Comparison of ENCODE assay signal across 15 cellular contexts in genomic region chr19:49213791-49214190, GRCh38. TPM values are rescaled to one million over a fixed set of nuclear protein-coding genes. Genes with fewer than 3 reads are reported as not detected.
DNase-seq lines count a peak whose midpoint lies in the region; ATAC-seq and TF ChIP-seq lines count a peak whose summit lies in the region.
"Had no signal": no experiment of that assay in that cellular context is flagged by ENCODE, and none has a peak within 500 bp of the region (broad histone marks: within the 10 kb centered on the region; RNA-seq: fewer than 3 reads in every experiment).

No MANE protein-coding gene starts in this region.

- peaks cover 3% of the 10 kb centered on the region for H3K27me3 Mint-ChIP-seq in mesothelial cell of epicardium (ENCODE audit: low read depth)
- H3K27me3 Mint-ChIP-seq: activated naive CD8-positive, alpha-beta T cell treated with anti-CD3 and anti-CD28 coated beads, Interleukin-2, amount 10 ng/mL, durations not matched to agents 7 days and 5 days had no signal

- H3K27ac ChIP-seq in HEK293 (ENCODE audit: extremely low read depth, low read depth, low read length) = no peak overlapping the region
- H3K27ac ChIP-seq in WERI-Rb-1 = no peak overlapping the region
- H3K27ac ChIP-seq in body of pancreas = no peak overlapping the region

- no peak overlapping the region for H3K27ac Mint-ChIP-seq in mesothelial cell of epicardium
- H3K27ac Mint-ChIP-seq: activated naive CD8-positive, alpha-beta T cell treated with anti-CD3 and anti-CD28 coated beads, Interleukin-2, amount 10 ng/mL, durations not matched to agents 7 days and 5 days had no signal

- POLR2A ChIA-PET in HEK293 (lab: Yijun Ruan, JAX) = no interaction called here

- H3K36me3 Mint-ChIP-seq in mesothelial cell of epicardium = peaks cover 9% of the 10 kb centered on the region
- H3K36me3 Mint-ChIP-seq: activated naive CD8-positive, alpha-beta T cell treated with anti-CD3 and anti-CD28 coated beads, Interleukin-2, amount 10 ng/mL, durations not matched to agents 7 days and 5 days had no signal

- intact Hi-C loops in body of pancreas (cut with DNase I) = no loop called here

- H3K9me3 Mint-ChIP-seq in mesothelial cell of epicardium = no peaks in the 10 kb centered on the region
- H3K9me3 Mint-ChIP-seq: activated naive CD8-positive, alpha-beta T cell treated with anti-CD3 and anti-CD28 coated beads, Interleukin-2, amount 10 ng/mL, durations not matched to agents 7 days and 5 days had no signal

- CTCF ChIA-PET in HEK293 (lab: Yijun Ruan, JAX) = interaction anchor here (0.6 to 10.4 kb wide), 13 partner anchors 11 to 216 kb away, joined by 3 to 113 read pairs (median 4); no protein-coding TSS in a partner anchor

- H3K27me3 ChIP-seq in GM06990 (replicated peaks; ENCODE audit: control insufficient read depth, insufficient read depth, low read length) (peaks cover 2% of the 10 kb centered on the region; the same call in 1 of the 2 replicates), WERI-Rb-1 (ENCODE audit: insufficient read depth, low read depth, severe bottlenecking) (no peaks in the 10 kb centered on the region), body of pancreas (no peaks in the 10 kb centered on the region)

- H3K4me3 Mint-ChIP-seq in mesothelial cell of epicardium = no peak overlapping the region
- H3K4me3 Mint-ChIP-seq: activated naive CD8-positive, alpha-beta T cell treated with anti-CD3 and anti-CD28 coated beads, Interleukin-2, amount 10 ng/mL, durations not matched to agents 7 days and 5 days had no signal

- TF ChIP-seq POLR2A in body of pancreas (IDR thresholded peaks at IDR 0.05) = no peak

- WGBS in body of pancreas, 2 donors = 86% methylated on average over 13 of the region's 13 CpGs

- TF ChIP-seq CTCF in GM06990 (IDR thresholded peaks at IDR 0.05; ENCODE audit: insufficient read depth, low read length, poor library complexity, severe bottlenecking) = peak; percentile 13
- TF ChIP-seq CTCF in HEK293 (tag by site-specific recombination; IDR thresholded peaks at IDR 0.05) = 0 out of 2 replicates have a peak, but pooled peaks have one; percentile 24
- 0 out of 2 replicates have a peak, but pooled peaks have one; percentile 23 for TF ChIP-seq CTCF in WERI-Rb-1 (IDR thresholded peaks at IDR 0.05; ENCODE audit: low read depth, low read length)
- peak; percentile 28 for TF ChIP-seq CTCF in mesothelial cell of epicardium (IDR thresholded peaks at IDR 0.05; ENCODE audit: unreplicated experiment)
- no peak for TF ChIP-seq CTCF in body of pancreas (IDR thresholded peaks at IDR 0.05)

- ATAC-seq in GM18861 (IDR thresholded peaks at IDR 0.05; ENCODE audit: unreplicated experiment) (no peak), GM21526 (IDR thresholded peaks at IDR 0.05; ENCODE audit: low FRiP score, unreplicated experiment) (no peak), body of pancreas (no peak)
- ATAC-seq: GM12878 had no signal

- H3K36me3 ChIP-seq in GM06990 (ENCODE audit: control insufficient read depth, insufficient read depth, low read length) (no peaks in the 10 kb centered on the region), HEK293 (ENCODE audit: control insufficient read depth in 2 of 2, insufficient read depth in 1 of 2, low read length in 2 of 2) (peaks cover 0 to 6% of the 10 kb centered on the region in 2 experiments; a peak in 2 of 3 replicates), WERI-Rb-1 (no peaks in the 10 kb centered on the region), body of pancreas (replicated peaks in 1 of 2; ENCODE audit: insufficient read depth in 1 of 2, low read depth in 2 of 2) (no peaks in the 10 kb centered on the region)

- H3K4me1 ChIP-seq in HEK293 (ENCODE audit: control insufficient read depth, insufficient read depth, low read length) (0 out of 2 replicates have a peak, but pooled peaks cover 6% of the 10 kb centered on the region), body of pancreas (peaks cover 18% of the 10 kb centered on the region)

- H3K4me3 ChIP-seq in GM06990 (replicated peaks; ENCODE audit: low read depth, low read length) = no peak overlapping the region
- H3K4me3 ChIP-seq in HEK293 (ENCODE audit: low read depth, low read length) = no peak overlapping the region
- no peak overlapping the region for H3K4me3 ChIP-seq in WERI-Rb-1 (ENCODE audit: low read depth, low read length)
- H3K4me3 ChIP-seq in body of pancreas = no peak overlapping the region
- H3K4me3 ChIP-seq: GM12878 had no signal

- H3K9me3 ChIP-seq in HEK293 (ENCODE audit: control insufficient read depth, insufficient read depth, low read depth, low read length) (no peaks in the 10 kb centered on the region), WERI-Rb-1 (ENCODE audit: severe bottlenecking) (no peaks in the 10 kb centered on the region), body of pancreas (no peaks in the 10 kb centered on the region)

- H3K4me1 Mint-ChIP-seq in mesothelial cell of epicardium = peaks cover 4% of the 10 kb centered on the region

- no peak for DNase-seq in GM06990 (ENCODE audit: extremely low read depth, insufficient read length)
- DNase-seq in WERI-Rb-1 = no peak
- DNase-seq in mesothelial cell of epicardium (ENCODE audit: low spot score in 2 of 2, unreplicated experiment in 2 of 2) = no peak
- no peak for DNase-seq in body of pancreas
- DNase-seq: activated CD8-positive, alpha-beta memory T cell treated with anti-CD3 and anti-CD28 coated beads, Interleukin-2, amount 50 U/mL, for 48 hours; activated naive CD8-positive, alpha-beta T cell treated with anti-CD3 and anti-CD28 coated beads, Interleukin-2, amount 10 ng/mL, durations not matched to agents 7 days and 5 days; hypothalamus; KG1; NCI-H187 treated with DMSO at 0.1 percent for 48 hours; NCI-H774; SIG-M5 had no signal

TF ChIP-seq in HEK293, 187 proteins besides CTCF, POLR2A, EP300 and RAD21 (continues in another document):
- no peak for TF ChIP-seq KLF16 (tag by site-specific recombination; IDR thresholded peaks at IDR 0.05)
- TF ChIP-seq GFI1B (tag by site-specific recombination; IDR thresholded peaks at IDR 0.05) = no peak
- TF ChIP-seq BCL6B (tag by site-specific recombination; IDR thresholded peaks at IDR 0.05) = no peak
- TF ChIP-seq ZNF394 (tag by site-specific recombination; IDR thresholded peaks at IDR 0.05; ENCODE audit: borderline replicate concordance) = no peak
- no peak for TF ChIP-seq ZBTB44 (tag by site-specific recombination; IDR thresholded peaks at IDR 0.05)
- TF ChIP-seq HOXC10 (CRISPR knock-in tag; IDR thresholded peaks at IDR 0.05) = no peak

RNA-seq across cellular contexts. Expression of gene TRPM4, which starts 56.2 kb away (rescaled TPM):
- total RNA-seq in mesothelial cell of epicardium = 45.9 to 58.5 TPM (median 53.5 TPM) in 3 replicates
- total RNA-seq in body of pancreas = 10 to 100 TPM; 15.8 to 28.0 TPM

RNA-seq across cellular contexts. Expression of gene HRC, which starts 58.6 kb away (rescaled TPM):
- total RNA-seq in mesothelial cell of epicardium = 13.6 to 17.6 TPM (median 14.7 TPM) in 3 replicates
- total RNA-seq in body of pancreas = 1 to 10 TPM; 2.1 to 4.3 TPM
- total RNA-seq: activated naive CD8-positive, alpha-beta T cell treated with anti-CD3 and anti-CD28 coated beads, Interleukin-2, amount 10 ng/mL, durations not matched to agents 7 days and 5 days; GM12878 had no signal

Comparison
In these comparisons a context has a peak if more than half of its experiments do, and no peak if none do; other contexts are left out.
1. CTCF ChIP-seq: peak in GM06990 (single experiment), HEK293 (single experiment), WERI-Rb-1 (single experiment) and mesothelial cell of epicardium (single experiment); none in body of pancreas (0 of 7).